ENCODE assay signal across 1 cellular context in the genomic region with DNA sequence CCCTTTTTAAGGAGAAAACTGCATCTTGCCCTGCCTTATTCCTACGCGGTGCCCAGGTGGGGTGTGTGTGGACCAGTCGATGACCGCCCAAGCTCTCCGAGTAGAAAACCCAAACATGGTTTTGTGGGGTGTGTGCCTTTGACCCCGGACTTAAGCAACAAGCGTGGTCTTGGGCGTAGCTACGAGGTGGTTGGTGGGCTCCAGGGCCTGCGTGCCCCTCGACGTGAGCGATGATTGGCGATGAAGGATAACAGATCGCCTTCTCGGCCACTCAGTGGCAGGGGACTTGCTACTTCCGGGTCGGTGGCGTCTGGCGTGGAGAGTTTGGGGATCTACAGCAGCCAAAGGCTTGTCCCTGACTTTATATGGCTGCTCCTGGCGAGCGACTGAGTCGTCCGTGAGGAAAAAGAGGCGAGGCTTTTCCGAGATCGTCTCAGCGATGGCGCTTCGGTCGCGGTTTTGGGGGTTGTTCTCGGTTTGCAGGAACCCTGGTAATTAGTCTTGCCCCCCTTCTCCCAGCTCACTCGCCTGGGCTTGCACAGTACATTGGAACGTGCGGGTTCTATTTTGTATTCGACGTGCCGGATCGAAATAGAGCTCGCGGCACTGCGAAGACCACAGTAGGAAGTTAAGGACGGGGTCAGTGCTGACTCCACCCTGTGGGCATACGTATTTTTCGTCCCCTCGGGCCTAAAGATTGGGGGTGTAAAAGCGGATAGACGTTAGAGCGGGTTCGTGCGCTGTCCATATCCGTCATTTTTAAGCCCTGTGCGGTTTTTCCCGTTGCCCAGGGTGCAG.
TF ChIP-seq lines count a peak whose summit lies in the region.

A gene (plus strand): TSS at position 319 of the 798 bp plus-strand sequence. CDS start 121 bp downstream, at position 440.

TF ChIP-seq in SK-N-SH, 30 proteins besides CTCF, POLR2A, EP300 and RAD21 (continued from another document):
- TF ChIP-seq, protein P1, sequence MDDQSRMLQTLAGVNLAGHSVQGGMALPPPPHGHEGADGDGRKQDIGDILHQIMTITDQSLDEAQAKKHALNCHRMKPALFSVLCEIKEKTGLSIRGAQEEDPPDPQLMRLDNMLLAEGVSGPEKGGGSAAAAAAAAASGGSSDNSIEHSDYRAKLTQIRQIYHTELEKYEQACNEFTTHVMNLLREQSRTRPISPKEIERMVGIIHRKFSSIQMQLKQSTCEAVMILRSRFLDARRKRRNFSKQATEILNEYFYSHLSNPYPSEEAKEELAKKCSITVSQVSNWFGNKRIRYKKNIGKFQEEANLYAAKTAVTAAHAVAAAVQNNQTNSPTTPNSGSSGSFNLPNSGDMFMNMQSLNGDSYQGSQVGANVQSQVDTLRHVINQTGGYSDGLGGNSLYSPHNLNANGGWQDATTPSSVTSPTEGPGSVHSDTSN (IDR thresholded peaks at IDR 0.05): peak; percentile 98
- peak; percentile 76 for TF ChIP-seq MXI1 (IDR thresholded peaks at IDR 0.05; ENCODE audit: low read depth, low read length)
- peak; percentile 71; the same call in 1 of the 2 replicates for TF ChIP-seq TAF1 (IDR thresholded peaks at IDR 0.05; ENCODE audit: borderline replicate concordance, low read depth, low read length)
- no peak for TF ChIP-seq RCOR1 (IDR thresholded peaks at IDR 0.05; ENCODE audit: low read length)
- no peak; the same call in 1 of the 2 replicates for TF ChIP-seq RFX5 (IDR thresholded peaks at IDR 0.05; ENCODE audit: low read length)
- no peak for TF ChIP-seq FOSL2 (IDR thresholded peaks at IDR 0.05; ENCODE audit: borderline replicate concordance, low read depth)
- TF ChIP-seq JUND (IDR thresholded peaks at IDR 0.05): no peak
- peak; percentile 82 for TF ChIP-seq GABPA (IDR thresholded peaks at IDR 0.05; ENCODE audit: low read depth)
- TF ChIP-seq, protein P2, sequence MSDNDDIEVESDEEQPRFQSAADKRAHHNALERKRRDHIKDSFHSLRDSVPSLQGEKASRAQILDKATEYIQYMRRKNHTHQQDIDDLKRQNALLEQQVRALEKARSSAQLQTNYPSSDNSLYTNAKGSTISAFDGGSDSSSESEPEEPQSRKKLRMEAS (IDR thresholded peaks at IDR 0.05; ENCODE audit: low read depth): peak; percentile 62; the same call in 1 of the 2 replicates
- TF ChIP-seq, protein P3, sequence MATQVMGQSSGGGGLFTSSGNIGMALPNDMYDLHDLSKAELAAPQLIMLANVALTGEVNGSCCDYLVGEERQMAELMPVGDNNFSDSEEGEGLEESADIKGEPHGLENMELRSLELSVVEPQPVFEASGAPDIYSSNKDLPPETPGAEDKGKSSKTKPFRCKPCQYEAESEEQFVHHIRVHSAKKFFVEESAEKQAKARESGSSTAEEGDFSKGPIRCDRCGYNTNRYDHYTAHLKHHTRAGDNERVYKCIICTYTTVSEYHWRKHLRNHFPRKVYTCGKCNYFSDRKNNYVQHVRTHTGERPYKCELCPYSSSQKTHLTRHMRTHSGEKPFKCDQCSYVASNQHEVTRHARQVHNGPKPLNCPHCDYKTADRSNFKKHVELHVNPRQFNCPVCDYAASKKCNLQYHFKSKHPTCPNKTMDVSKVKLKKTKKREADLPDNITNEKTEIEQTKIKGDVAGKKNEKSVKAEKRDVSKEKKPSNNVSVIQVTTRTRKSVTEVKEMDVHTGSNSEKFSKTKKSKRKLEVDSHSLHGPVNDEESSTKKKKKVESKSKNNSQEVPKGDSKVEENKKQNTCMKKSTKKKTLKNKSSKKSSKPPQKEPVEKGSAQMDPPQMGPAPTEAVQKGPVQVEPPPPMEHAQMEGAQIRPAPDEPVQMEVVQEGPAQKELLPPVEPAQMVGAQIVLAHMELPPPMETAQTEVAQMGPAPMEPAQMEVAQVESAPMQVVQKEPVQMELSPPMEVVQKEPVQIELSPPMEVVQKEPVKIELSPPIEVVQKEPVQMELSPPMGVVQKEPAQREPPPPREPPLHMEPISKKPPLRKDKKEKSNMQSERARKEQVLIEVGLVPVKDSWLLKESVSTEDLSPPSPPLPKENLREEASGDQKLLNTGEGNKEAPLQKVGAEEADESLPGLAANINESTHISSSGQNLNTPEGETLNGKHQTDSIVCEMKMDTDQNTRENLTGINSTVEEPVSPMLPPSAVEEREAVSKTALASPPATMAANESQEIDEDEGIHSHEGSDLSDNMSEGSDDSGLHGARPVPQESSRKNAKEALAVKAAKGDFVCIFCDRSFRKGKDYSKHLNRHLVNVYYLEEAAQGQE (IDR thresholded peaks at IDR 0.05; ENCODE audit: low read depth, low read length): no peak
- peak; percentile 96 for TF ChIP-seq CHD2 (IDR thresholded peaks at IDR 0.05; ENCODE audit: low read length, partially characterized antibody)
TF ChIP-seq in SK-N-SH: peak in this region for 10.
